Comparison of ENCODE assay signal across 15 cellular contexts in the genomic region with DNA sequence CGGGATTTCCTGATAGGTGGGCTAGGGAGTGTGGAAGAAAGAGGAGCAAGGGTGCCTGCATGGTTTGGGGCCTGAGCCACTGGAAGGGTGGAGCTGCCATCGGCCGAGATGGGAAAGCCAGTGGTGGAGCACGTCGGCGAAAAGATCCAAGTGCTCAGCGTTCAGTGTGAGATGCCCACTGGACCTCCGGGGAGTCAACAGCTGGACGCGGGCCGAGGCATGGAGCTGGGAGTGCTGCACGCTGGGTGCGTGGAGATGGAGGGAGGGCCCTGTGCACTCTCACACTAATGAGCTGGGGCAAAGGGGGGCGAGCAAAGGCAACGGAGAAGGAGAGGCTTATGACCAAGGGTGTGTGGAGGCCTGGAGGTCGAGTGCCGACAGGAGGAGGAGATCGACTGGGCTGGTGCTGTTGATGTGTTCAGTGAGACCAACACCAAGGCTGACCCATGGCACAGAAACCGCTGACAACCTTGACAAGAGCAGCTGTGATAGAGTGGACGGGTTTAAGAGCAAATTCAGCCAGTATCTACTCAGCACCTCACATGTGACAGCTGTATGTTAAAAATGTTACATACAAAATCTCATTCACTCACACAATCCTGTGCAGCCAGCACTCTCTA.
A peak's percentile ranks its signal among the peaks of the same experiment; 100 is the strongest.
DNase-seq lines count a peak whose midpoint lies in the region; ATAC-seq and TF ChIP-seq lines count a peak whose summit lies in the region.
"Had no signal": no experiment of that assay in that cellular context is flagged by ENCODE, and none has a peak within 500 bp of the region (broad histone marks: within the 10 kb centered on the region; RNA-seq: fewer than 3 reads in every experiment).

No MANE protein-coding gene starts in this region.

- H3K4me3 Mint-ChIP-seq in CD14-positive monocyte: no peak overlapping the region
- peak overlapping the region; percentile 81 for H3K4me3 Mint-ChIP-seq in HFFc6
- H3K4me3 Mint-ChIP-seq in nephron: peak overlapping the region in 1 of 3 experiments; percentile 38

- H3K36me3 Mint-ChIP-seq in CD14-positive monocyte (peaks cover 91 to 99% of the 10 kb centered on the region in 2 donors), HFFc6 (ENCODE audit: low read depth) (peaks cover 43% of the 10 kb centered on the region), nephron (ENCODE audit: low read depth) (no peaks in the 10 kb centered on the region)

- in situ Hi-C loops in brain microvascular endothelial cell (cut with HindIII; ENCODE audit: low pct_ligation_motif_present, low sequenced_read_pairs): no loop called here

- H3K36me3 ChIP-seq in brain microvascular endothelial cell (replicated peaks): peaks cover 32% of the 10 kb centered on the region

- H3K27ac ChIP-seq in brain microvascular endothelial cell: peak overlapping the region; percentile 38

- H3K27ac Mint-ChIP-seq in CD14-positive monocyte: peak overlapping the region in 5 of 7 donors; percentile 4 to 80 (median 54)
- peak overlapping the region; percentile 92 for H3K27ac Mint-ChIP-seq in HFFc6
- peak overlapping the region; percentile 95 to 99 (median 99) for H3K27ac Mint-ChIP-seq in nephron

- H3K27me3 Mint-ChIP-seq in CD14-positive monocyte (ENCODE audit: low read depth in 3 of 3): no peaks in the 10 kb centered on the region
- peaks cover 9% of the 10 kb centered on the region for H3K27me3 Mint-ChIP-seq in HFFc6 (ENCODE audit: insufficient read depth)
- no peaks in the 10 kb centered on the region for H3K27me3 Mint-ChIP-seq in nephron (ENCODE audit: low read depth)

- no peak for ATAC-seq in GM19328 (IDR thresholded peaks at IDR 0.05; ENCODE audit: unreplicated experiment)
- no peak for ATAC-seq in GM18907 (IDR thresholded peaks at IDR 0.05; ENCODE audit: unreplicated experiment)
- no peak for ATAC-seq in HG03460 (IDR thresholded peaks at IDR 0.05; ENCODE audit: unreplicated experiment)

- intact Hi-C loops in CD14-positive monocyte (cut with micrococcal nuclease): loop anchor here (5.0 to 10.0 kb wide), 3 partner anchors 98 to 190 kb away; a partner anchor contains a TSS

- H3K27me3 ChIP-seq in brain microvascular endothelial cell (replicated peaks): no peaks in the 10 kb centered on the region
- H3K27me3 ChIP-seq: dorsolateral prefrontal cortex had no signal

- TF ChIP-seq CTCF in CD14-positive monocyte (IDR thresholded peaks at IDR 0.05): no peak
- TF ChIP-seq CTCF in HFFc6 (IDR thresholded peaks at IDR 0.05): no peak
- TF ChIP-seq CTCF in brain microvascular endothelial cell (IDR thresholded peaks at IDR 0.05; ENCODE audit: low read depth, low read length, missing control alignments): no peak
- TF ChIP-seq CTCF in nephron (IDR thresholded peaks at IDR 0.05; ENCODE audit: unreplicated experiment in 3 of 3): no peak

- H3K4me1 Mint-ChIP-seq in CD14-positive monocyte (peaks cover 9% of the 10 kb centered on the region), HFFc6 (ENCODE audit: low read depth) (peaks cover 59% of the 10 kb centered on the region), nephron (peaks cover 58% of the 10 kb centered on the region)

- H3K4me3 ChIP-seq in brain microvascular endothelial cell (ENCODE audit: low read depth, low read length): no peak overlapping the region
- H3K4me3 ChIP-seq: dorsolateral prefrontal cortex had no signal

- H3K9me3 Mint-ChIP-seq in CD14-positive monocyte: peaks cover 0 to 2% (median 0%) of the 10 kb centered on the region in 7 donors
- H3K9me3 Mint-ChIP-seq in HFFc6: no peaks in the 10 kb centered on the region
- no peaks in the 10 kb centered on the region for H3K9me3 Mint-ChIP-seq in nephron

- DNase-seq in CD14-positive monocyte (ENCODE audit: low spot score) (no peak), HFFc6 (no peak), brain microvascular endothelial cell (no peak), cerebellum (ENCODE audit: low spot score) (no peak)
- DNase-seq: activated T-cell treated with anti-CD3 and anti-CD28 coated beads for 4 hours, anterior cingulate cortex, Karpas-422, NCI-H187, NCI-H82, SHP77 treated with DMSO at 0.1 percent for 48 hours had no signal
